Comparison of ENCODE assay signal across 8 cellular contexts in the genomic region with DNA sequence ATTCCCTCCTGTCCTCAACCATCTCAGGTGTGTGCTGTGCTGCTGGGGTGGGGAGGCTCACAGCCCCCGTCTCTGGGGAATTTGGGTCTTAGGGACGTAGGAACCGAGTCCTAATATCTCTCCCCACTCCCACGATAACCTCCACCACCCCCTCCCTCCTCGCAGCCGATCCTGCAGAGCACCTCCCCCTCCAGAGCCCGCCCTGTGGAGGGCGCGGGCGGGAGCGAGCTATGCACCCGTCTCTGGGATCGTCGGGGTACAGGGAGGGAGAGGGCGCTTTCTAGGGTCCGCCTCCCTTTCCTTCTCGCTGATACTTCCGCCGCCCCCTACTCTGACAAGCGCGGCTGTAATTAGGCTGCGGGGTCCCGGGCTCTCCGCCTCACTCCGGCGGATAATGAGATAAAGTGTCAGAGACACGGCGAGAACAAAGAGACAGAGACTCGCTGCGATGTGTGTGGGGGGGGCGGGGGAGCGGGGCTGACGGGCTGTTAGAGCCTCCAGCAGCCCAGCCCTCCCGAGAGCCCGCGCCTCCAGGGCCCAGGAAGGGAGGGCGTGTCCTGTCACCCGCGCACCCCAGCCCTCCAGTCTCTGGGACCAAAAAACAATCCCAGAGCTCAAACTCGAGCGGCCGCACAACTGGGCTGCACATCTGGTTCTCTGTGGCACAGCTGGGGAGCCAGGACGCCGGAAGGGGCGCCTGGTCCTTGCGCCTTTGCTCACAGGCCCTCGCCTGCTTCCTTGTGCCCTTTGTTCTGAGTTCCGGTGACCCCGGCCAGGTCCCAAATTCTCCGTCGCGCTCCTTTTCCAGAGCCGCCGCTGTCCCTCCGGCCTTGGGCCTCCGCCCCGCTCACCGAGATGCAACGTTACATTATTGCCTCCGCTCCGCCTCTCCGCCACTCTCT. TPM values are rescaled to one million over a fixed set of nuclear protein-coding genes. Genes with fewer than 3 reads are reported as not detected.
DNase-seq lines count a peak whose midpoint lies in the region; ATAC-seq and TF ChIP-seq lines count a peak whose summit lies in the region.

No MANE protein-coding gene starts in this region.

- no peaks in the 10 kb centered on the region for H3K9me2 ChIP-seq in PC-3 (replicated peaks; ENCODE audit: low read length)

- 1 to 5% methylated on average over 23 to 60 of the region's 62 CpGs for WGBS in endodermal cell (ENCODE audit: insufficient coverage in 1 of 2, insufficient read length in 1 of 2), 2 experiments

- H3K4me2 ChIP-seq in PC-3 (ENCODE audit: low read length), result peak overlapping the region; percentile 98
- peak overlapping the region; percentile 93 for H3K4me2 ChIP-seq in osteoblast (ENCODE audit: insufficient read depth, low read length)

- no peaks in the 10 kb centered on the region for H3F3A ChIP-seq in PC-3 (ENCODE audit: low read length, unreplicated experiment)

- H3K9ac ChIP-seq in PC-3 (ENCODE audit: low read length), result no peak overlapping the region
- H3K9ac ChIP-seq in endodermal cell (ENCODE audit: extremely low read depth, low read length, poor library complexity, severe bottlenecking), result no peak overlapping the region

- H3K79me2 ChIP-seq in PC-3 (ENCODE audit: low read length), result 0 out of 2 replicates have a peak, but pooled peaks cover under 1% of the 10 kb centered on the region
- peaks cover 4% of the 10 kb centered on the region for H3K79me2 ChIP-seq in osteoblast (ENCODE audit: insufficient read depth, low read length)

- H3K36me3 ChIP-seq in PC-3 (ENCODE audit: low read depth, low read length) (peaks cover 12% of the 10 kb centered on the region; the same call in 1 of the 2 replicates), endodermal cell (ENCODE audit: control insufficient read depth, insufficient read depth, low read length) (peaks cover 16% of the 10 kb centered on the region), osteoblast (ENCODE audit: insufficient read depth, low read length) (peaks cover 16% of the 10 kb centered on the region)

- H3K9me3 Mint-ChIP-seq in endodermal cell, result no peaks in the 10 kb centered on the region

- TF ChIP-seq CTCF in PC-3 (conservative IDR thresholded peaks at IDR 0.05; ENCODE audit: low read depth, low read length) (no peak), endodermal cell (conservative IDR thresholded peaks at IDR 0.05) (no peak), osteoblast (IDR thresholded peaks at IDR 0.05; ENCODE audit: extremely low read depth, low read depth, low read length) (no peak)

- CTCF ChIA-PET in PC-3 (lab: Charles Lee), result interaction anchor here (0.7 to 1.9 kb wide), 2 partner anchors 8 to 24 kb away, joined by 3 to 11 read pairs; a partner anchor contains a TSS

- H3K4me3 Mint-ChIP-seq in endodermal cell, result peak overlapping the region; percentile 57

- H3K4me1 Mint-ChIP-seq in endodermal cell, result peaks cover 25% of the 10 kb centered on the region

- peaks cover 16% of the 10 kb centered on the region for H3K27me3 ChIP-seq in PC-3 (ENCODE audit: low read length)
- H3K27me3 ChIP-seq in endodermal cell (ENCODE audit: control insufficient read depth, insufficient read depth, low read length, poor library complexity, severe bottlenecking), result peaks cover 91% of the 10 kb centered on the region
- peaks cover 39% of the 10 kb centered on the region for H3K27me3 ChIP-seq in osteoblast (ENCODE audit: insufficient read depth, low read length)

- no TSS peak for BruUV-seq in PC-3 (replicated peaks; lab: Mats Ljungman, UMichigan)

- H3K9me3 ChIP-seq in PC-3 (ENCODE audit: low read length), result no peaks in the 10 kb centered on the region
- H3K9me3 ChIP-seq in endodermal cell (ENCODE audit: control insufficient read depth, low read length), result no peaks in the 10 kb centered on the region
- no peaks in the 10 kb centered on the region for H3K9me3 ChIP-seq in osteoblast (ENCODE audit: low read depth, low read length)

- H3K4me3 ChIP-seq in PC-3 (ENCODE audit: low read length) (peak overlapping the region; percentile 54), endodermal cell (ENCODE audit: low read length) (peak overlapping the region; percentile 79), osteoblast (ENCODE audit: insufficient read depth, low read length) (peak overlapping the region; percentile 79)

- H3K27ac ChIP-seq in PC-3 (ENCODE audit: low read length) (no peak overlapping the region), endodermal cell (ENCODE audit: low read depth, low read length) (no peak overlapping the region), osteoblast (ENCODE audit: low read depth, low read length) (no peak overlapping the region)

- H2AFZ ChIP-seq in PC-3 (ENCODE audit: low read length) (peak overlapping the region; percentile 77), osteoblast (ENCODE audit: low read length) (no peak overlapping the region)

- H3K27ac Mint-ChIP-seq in endodermal cell, result no peak overlapping the region

- H3K27me3 Mint-ChIP-seq in endodermal cell (ENCODE audit: insufficient read depth), result peaks cover 86% of the 10 kb centered on the region

- peaks cover 16% of the 10 kb centered on the region for H3K36me3 Mint-ChIP-seq in endodermal cell (ENCODE audit: low read depth)

- intact Hi-C loops in PC-3 (cut with micrococcal nuclease), result no loop called here

- peak; percentile 50 for DNase-seq in activated CD4-positive, alpha-beta T cell treated with anti-CD3 and anti-CD28 coated beads for 48 hours
- DNase-seq in activated CD4-positive, alpha-beta T cell treated with anti-CD3 and anti-CD28 coated beads for 1 hour, result no peak
- DNase-seq in PC-3 (no peak), endodermal cell (peak; percentile 88), osteoblast (ENCODE audit: insufficient read length, low spot score, missing footprints) (peak; percentile 85), cerebellum (ENCODE audit: low spot score) (no peak), activated gamma-delta T cell (lab: John Stamatoyannopoulos, UW) (no peak)

- no peaks in the 10 kb centered on the region for H4K20me1 ChIP-seq in PC-3 (ENCODE audit: low read length)
- H4K20me1 ChIP-seq in osteoblast (ENCODE audit: insufficient read depth, low read length), result peaks cover 19% of the 10 kb centered on the region

- ATAC-seq in PC-3, result no peak
- no peak for ATAC-seq in GM21360 (IDR thresholded peaks at IDR 0.05; ENCODE audit: unreplicated experiment)

- H3K4me1 ChIP-seq in PC-3 (ENCODE audit: insufficient read depth, low read length) (peaks cover 33% of the 10 kb centered on the region), endodermal cell (ENCODE audit: control insufficient read depth, insufficient read depth, low read length) (peaks cover 6% of the 10 kb centered on the region), osteoblast (ENCODE audit: insufficient read depth, low read length) (peaks cover 44% of the 10 kb centered on the region)

- POLR2A ChIA-PET in PC-3 (lab: Charles Lee; ENCODE audit: unreplicated experiment), result no interaction called here

RNA-seq across cellular contexts. Expression of a gene that starts 8.7 kb away (rescaled TPM):
- 210 and 263 TPM in 2 replicates for total RNA-seq in PC-3 (2014; rRNA removed)
- 100 to 1,000 TPM in 1 of 2 donors, 10 to 100 TPM in 1; 76.7 to 134 TPM for total RNA-seq in endodermal cell
- 141 TPM for polyA plus RNA-seq in endodermal cell (2013, experiment 1 of 2)
- polyA plus RNA-seq in endodermal cell (2013, experiment 2 of 2), result 96.2 TPM
- 384 and 408 TPM in 2 replicates for total RNA-seq in osteoblast
- 34.8 TPM for total RNA-seq in cerebellum

RNA-seq across cellular contexts. Expression of a gene that starts 12.8 kb away (rescaled TPM):
- total RNA-seq in PC-3 (2014; rRNA removed), result 1.4 and 1.8 TPM in 2 replicates
- 1 to 10 TPM; 5.9 to 6.8 TPM for total RNA-seq in endodermal cell
- polyA plus RNA-seq in endodermal cell (2013, experiment 1 of 2), result 2.5 TPM
- 1.9 TPM for polyA plus RNA-seq in endodermal cell (2013, experiment 2 of 2)
- total RNA-seq in osteoblast, result 0.36 and 0.59 TPM in 2 replicates
- 0.54 TPM for total RNA-seq in cerebellum

RNA-seq across cellular contexts. Expression of a gene that starts 21.6 kb away (rescaled TPM):
- total RNA-seq in PC-3 (2014; rRNA removed) (10.7 and 15.1 TPM in 2 replicates), endodermal cell (1 to 10 TPM in 1 of 2 donors, under 1 TPM in 1; 0.31 to 1.1 TPM), osteoblast (0.88 and 1.1 TPM in 2 replicates), cerebellum (11.0 TPM)
- polyA plus RNA-seq in endodermal cell (2013, experiment 1 of 2), result 7.8 TPM
- 6.4 TPM for polyA plus RNA-seq in endodermal cell (2013, experiment 2 of 2)

Comparison
In these comparisons a context has a peak if more than half of its experiments do, and no peak if none do; other contexts are left out.
1. DNase-seq: peak in activated CD4-positive, alpha-beta T cell treated with anti-CD3 and anti-CD28 coated beads for 48 hours (single experiment), endodermal cell (single experiment) and osteoblast (single experiment); none in activated CD4-positive, alpha-beta T cell treated with anti-CD3 and anti-CD28 coated beads for 1 hour (single experiment), PC-3 (single experiment), cerebellum (single experiment) and activated gamma-delta T cell (single experiment).
2. Peak in every context shown above with its lines, with median percentiles within 50 percentile points of each other: H3K4me3 ChIP-seq.